Comparison of ENCODE assay signal across 8 cellular contexts in genomic region chr4:7102516-7102909, GRCh38. TPM values are rescaled to one million over a fixed set of nuclear protein-coding genes. Genes with fewer than 3 reads are reported as not detected.
DNase-seq lines count a peak whose midpoint lies in the region; ATAC-seq and TF ChIP-seq lines count a peak whose summit lies in the region.
"Not testable (repeated sequence)": the region's sequence is repeated elsewhere in the genome, so short reads cannot be mapped to it uniquely, and the experiment has no call there.

No MANE protein-coding gene starts in this region.

- peak; percentile 2 for ATAC-seq in CD4-positive, alpha-beta T cell (ENCODE audit: poor library complexity)
- not testable (repeated sequence) for ATAC-seq in activated B cell treated with CpG ODN at 0.5 μM for 24 hours (ENCODE audit: low read depth); thoracic aorta (ENCODE audit: insufficient number of reproducible peaks, low FRiP score, low read depth)
- peak in 2 of 4 donors; percentile 2 to 3 for ATAC-seq in right lobe of liver

- not testable (repeated sequence) for H3K9ac ChIP-seq in KMS-11, parathyroid adenoma

- H3K36me3 ChIP-seq in KMS-11 (ENCODE audit: insufficient read depth); esophagus squamous epithelium; right lobe of liver; parathyroid adenoma (ENCODE audit: control insufficient read depth, insufficient read depth, low read length); thoracic aorta: not testable (repeated sequence)

- not testable (repeated sequence) for H3K4me3 ChIP-seq in KMS-11 (IDR thresholded peaks at IDR 0.05; ENCODE audit: insufficient read depth, low read depth, low read length)
- H3K4me3 ChIP-seq in astrocyte of the spinal cord (ENCODE audit: low read depth, low read length), result peak overlapping the region; percentile 62
- H3K4me3 ChIP-seq in esophagus squamous epithelium, result peak overlapping the region; percentile 48 to 71 (median 60)
- peak overlapping the region; percentile 58 to 74 (median 61) for H3K4me3 ChIP-seq in right lobe of liver
- H3K4me3 ChIP-seq in parathyroid adenoma (ENCODE audit: low read depth, low read length), result peak overlapping the region; percentile 74
- peak overlapping the region; percentile 82 for H3K4me3 ChIP-seq in thoracic aorta

- H3K79me2 ChIP-seq in KMS-11 (ENCODE audit: insufficient read depth, low read depth); parathyroid adenoma: not testable (repeated sequence)

- H3K27me3 ChIP-seq in CD4-positive, alpha-beta T cell (ENCODE audit: control insufficient read depth, insufficient read depth, low read length); esophagus squamous epithelium; right lobe of liver; parathyroid adenoma (ENCODE audit: control insufficient read depth, insufficient read depth, low read length); thoracic aorta (replicated peaks; ENCODE audit: insufficient read depth): not testable (repeated sequence)
- H3K27me3 ChIP-seq in KMS-11 (ENCODE audit: insufficient read depth, low read depth), result peaks cover 10% of the 10 kb centered on the region; the same call in 1 of the 2 replicates

- H2AFZ ChIP-seq in KMS-11 (ENCODE audit: low read depth) (peak overlapping the region; percentile 83; the same call in 1 of the 2 replicates), parathyroid adenoma (peak overlapping the region; percentile 95)

- H3K9me3 ChIP-seq in CD4-positive, alpha-beta T cell (ENCODE audit: control insufficient read depth, low read length); esophagus squamous epithelium; right lobe of liver; parathyroid adenoma (ENCODE audit: control insufficient read depth, low read length); thoracic aorta: not testable (repeated sequence)

- TF ChIP-seq CTCF in CD4-positive, alpha-beta T cell (IDR thresholded peaks at IDR 0.05); KMS-11 (conservative IDR thresholded peaks at IDR 0.05; ENCODE audit: low read depth, low read length); activated B cell treated with CpG ODN at 0.5 μM for 24 hours (IDR thresholded peaks at IDR 0.05); astrocyte of the spinal cord (IDR thresholded peaks at IDR 0.05; ENCODE audit: low read depth, low read length); esophagus squamous epithelium (IDR thresholded peaks at IDR 0.05); right lobe of liver (IDR thresholded peaks at IDR 0.05); parathyroid adenoma (IDR thresholded peaks at IDR 0.05); thoracic aorta (IDR thresholded peaks at IDR 0.05): not testable (repeated sequence)

- peaks cover 16% of the 10 kb centered on the region for H3K4me1 Mint-ChIP-seq in CD4-positive, alpha-beta T cell (ENCODE audit: low read depth)
- H3K4me1 Mint-ChIP-seq in activated B cell treated with CpG ODN at 0.5 μM for 24 hours, result peaks cover 20% of the 10 kb centered on the region

- H3K36me3 Mint-ChIP-seq in CD4-positive, alpha-beta T cell (ENCODE audit: low read depth); activated B cell treated with CpG ODN at 0.5 μM for 24 hours (ENCODE audit: low read depth): not testable (repeated sequence)

- H3K27me3 Mint-ChIP-seq in CD4-positive, alpha-beta T cell; activated B cell treated with CpG ODN at 0.5 μM for 24 hours: not testable (repeated sequence)

- in situ Hi-C loops in astrocyte of the spinal cord (cut with HindIII; ENCODE audit: low sequenced_read_pairs), result not testable (repeated sequence)

- H3K4me3 Mint-ChIP-seq in CD4-positive, alpha-beta T cell, result peak overlapping the region; percentile 84
- H3K4me3 Mint-ChIP-seq in activated B cell treated with CpG ODN at 0.5 μM for 24 hours, result peak overlapping the region; percentile 91

- TF ChIP-seq POLR2A in esophagus squamous epithelium (IDR thresholded peaks at IDR 0.05); right lobe of liver (IDR thresholded peaks at IDR 0.05): not testable (repeated sequence)

- intact Hi-C loops in CD4-positive, alpha-beta T cell (cut with DNase I, micrococcal nuclease), result loop anchor here in 1 of 2 experiments (5.0 to 10.0 kb wide), 3 partner anchors 525 to 842 kb away; partner anchors contain the start of gene MAN2B2
- intact Hi-C loops in activated B cell treated with CpG ODN at 0.5 μM for 24 hours (cut with micrococcal nuclease); esophagus squamous epithelium (cut with DNase I); right lobe of liver (cut with DNase I): not testable (repeated sequence)

- CTCF ChIA-PET in CD4-positive, alpha-beta T cell (lab: Charles Lee), result interaction anchor here (1.1 to 2.1 kb wide), 4 partner anchors 22 to 59 kb away, joined by 3 to 6 read pairs (median 5); partner anchors contain the start of genes GRPEL1 and TADA2B
- CTCF ChIA-PET in activated B cell treated with CpG ODN at 0.5 μM for 24 hours (lab: Charles Lee), result interaction anchor here (1.0 to 1.4 kb wide), 3 partner anchors 10 to 34 kb away, joined by 3 to 4 read pairs (median 3); partner anchors contain the start of gene GRPEL1

- H3K4me2 ChIP-seq in KMS-11 (peak overlapping the region; percentile 67), parathyroid adenoma (ENCODE audit: low read length) (peak overlapping the region; percentile 95)

- 42 to 50% methylated on average over 12 of the region's 12 CpGs for WGBS in esophagus squamous epithelium, 2 donors
- WGBS in right lobe of liver (ENCODE audit: insufficient coverage, low coverage, low lambda C conversion rate, missing lambda C conversion rate), result 29% methylated on average over 12 of the region's 12 CpGs

- H3K27ac ChIP-seq in CD4-positive, alpha-beta T cell (ENCODE audit: low read depth, low read length); KMS-11: not testable (repeated sequence)
- peak overlapping the region; percentile 73 to 84 (median 82) for H3K27ac ChIP-seq in esophagus squamous epithelium
- peak overlapping the region in 2 of 3 donors; percentile 48 to 78 for H3K27ac ChIP-seq in right lobe of liver
- H3K27ac ChIP-seq in parathyroid adenoma, result peak overlapping the region; percentile 63
- H3K27ac ChIP-seq in thoracic aorta, result peak overlapping the region; percentile 78 to 83

- not testable (repeated sequence) for H3K9me3 Mint-ChIP-seq in CD4-positive, alpha-beta T cell; activated B cell treated with CpG ODN at 0.5 μM for 24 hours

- H4K20me1 ChIP-seq in KMS-11 (ENCODE audit: insufficient read depth), result not testable (repeated sequence)

- H3K4me1 ChIP-seq in KMS-11 (ENCODE audit: low read depth, poor library complexity, severe bottlenecking); parathyroid adenoma: not testable (repeated sequence)
- H3K4me1 ChIP-seq in esophagus squamous epithelium, result peaks cover 10 to 30% (median 21%) of the 10 kb centered on the region in 3 donors
- H3K4me1 ChIP-seq in right lobe of liver, result peaks cover 0 to 21% (median 4%) of the 10 kb centered on the region in 4 donors
- H3K4me1 ChIP-seq in thoracic aorta (ENCODE audit: control insufficient read depth in 1 of 2, low read depth in 2 of 2), result peaks cover 8 to 21% of the 10 kb centered on the region in 2 donors

- POLR2A ChIA-PET in CD4-positive, alpha-beta T cell (lab: Charles Lee), result interaction anchor here (0.9 to 2.1 kb wide), 6 partner anchors 12 to 461 kb away, joined by 3 to 9 read pairs (median 4); partner anchors contain the start of genes GRPEL1 and TBC1D14
- POLR2A ChIA-PET in activated B cell treated with CpG ODN at 0.5 μM for 24 hours (lab: Charles Lee), result interaction anchor here (0.7 to 1.2 kb wide), 3 partner anchors 34 to 204 kb away, joined by 3 read pairs; partner anchors contain the start of gene GRPEL1

- DNase-seq in CD4-positive, alpha-beta T cell; activated B cell treated with CpG ODN at 0.5 μM for 24 hours; astrocyte of the spinal cord (ENCODE audit: low read depth, low spot score); esophagus squamous epithelium (lab: John Stamatoyannopoulos, UW); right lobe of liver; thoracic aorta (ENCODE audit: low spot score): not testable (repeated sequence)

- H3K27ac Mint-ChIP-seq in CD4-positive, alpha-beta T cell, result peak overlapping the region; percentile 49
- not testable (repeated sequence) for H3K27ac Mint-ChIP-seq in activated B cell treated with CpG ODN at 0.5 μM for 24 hours

RNA-seq across cellular contexts. Expression of gene GRPEL1, which starts 34.6 kb away (rescaled TPM):
- total RNA-seq in CD4-positive, alpha-beta T cell, result 10 to 100 TPM; 55.6 to 58.6 TPM
- total RNA-seq in activated B cell treated with CpG ODN at 0.5 μM for 24 hours (31.8 and 41.3 TPM in 2 replicates), esophagus squamous epithelium (10 to 100 TPM; 16.6 to 30.6 (median 20.7) TPM), right lobe of liver (10 to 100 TPM; 30.0 to 49.2 (median 45.3) TPM), thoracic aorta (10 to 100 TPM; 26.7 to 40.1 TPM)

RNA-seq across cellular contexts. Expression of gene TADA2B, which starts 59.3 kb away (rescaled TPM):
- total RNA-seq in CD4-positive, alpha-beta T cell, result 10 to 100 TPM; 41.5 to 44.6 TPM
- total RNA-seq in activated B cell treated with CpG ODN at 0.5 μM for 24 hours (26.7 and 31.8 TPM in 2 replicates), esophagus squamous epithelium (10 to 100 TPM; 10.1 to 16.5 (median 13.0) TPM), right lobe of liver (10 to 100 TPM; 12.1 to 16.3 (median 14.0) TPM), thoracic aorta (10 to 100 TPM; 21.5 to 24.2 TPM)
